Comparison of ENCODE assay signal across 10 cellular contexts in genomic region chr10:48466611-48467240, GRCh38.
DNase-seq lines count a peak whose midpoint lies in the region; ATAC-seq and TF ChIP-seq lines count a peak whose summit lies in the region.
"Had no signal": no experiment of that assay in that cellular context is flagged by ENCODE, and none has a peak within 500 bp of the region (broad histone marks: within the 10 kb centered on the region; RNA-seq: fewer than 3 reads in every experiment).

No MANE protein-coding gene starts in this region.

- H3K4me1 ChIP-seq in heart left ventricle, result peaks cover 0 to 46% (median 22%) of the 10 kb centered on the region in 12 donors
- no peaks in the 10 kb centered on the region for H3K4me1 ChIP-seq in upper lobe of right lung

- no peaks in the 10 kb centered on the region for H3K36me3 ChIP-seq in heart left ventricle
- no peaks in the 10 kb centered on the region for H3K36me3 ChIP-seq in upper lobe of right lung
- H3K36me3 ChIP-seq: esophagus squamous epithelium had no signal

- H3K9me3 ChIP-seq in heart left ventricle, result no peaks in the 10 kb centered on the region
- H3K9me3 ChIP-seq in upper lobe of right lung, result no peaks in the 10 kb centered on the region
- H3K9me3 ChIP-seq: esophagus squamous epithelium had no signal

- TF ChIP-seq POLR2A in heart left ventricle (IDR thresholded peaks at IDR 0.05), result no peak

- no peak for ATAC-seq in left cardiac atrium
- no peak for ATAC-seq in heart left ventricle
- ATAC-seq in upper lobe of right lung, result peak; percentile 7
- ATAC-seq: naive thymus-derived CD8-positive, alpha-beta T cell had no signal

- peaks cover 0 to 5% (median 0%) of the 10 kb centered on the region in 9 donors for H3K27me3 ChIP-seq in heart left ventricle
- H3K27me3 ChIP-seq in upper lobe of right lung, result peaks cover 6% of the 10 kb centered on the region

- TF ChIP-seq CTCF in heart left ventricle (IDR thresholded peaks at IDR 0.05) (no peak), choroid plexus epithelial cell (conservative IDR thresholded peaks at IDR 0.05; ENCODE audit: low read depth, low read length) (no peak), upper lobe of right lung (IDR thresholded peaks at IDR 0.05) (no peak)

- H3K27ac ChIP-seq in heart left ventricle (no peak overlapping the region), upper lobe of right lung (no peak overlapping the region)
- H3K27ac ChIP-seq: esophagus squamous epithelium had no signal

- H3K4me3 ChIP-seq in heart left ventricle (peak overlapping the region in 1 of 12 donors; percentile 35), choroid plexus epithelial cell (ENCODE audit: low read depth, low read length) (peak overlapping the region; percentile 51), upper lobe of right lung (no peak overlapping the region)

- intact Hi-C loops in left cardiac atrium (cut with DNase I) (no loop called here), heart left ventricle (cut with DNase I) (no loop called here), upper lobe of right lung (cut with DNase I) (no loop called here)

- DNase-seq in left cardiac atrium, result peak; percentile 13
- no peak for DNase-seq in heart left ventricle
- no peak for DNase-seq in choroid plexus epithelial cell (ENCODE audit: low read depth)
- DNase-seq in left kidney (ENCODE audit: low read depth, low spot score), result peak; percentile 72
- peak; percentile 47 for DNase-seq in upper lobe of right lung
- DNase-seq in NCI-H446 treated with DMSO at 0.1 percent for 48 hours (lab: John Stamatoyannopoulos, UW), result no peak
- no peak for DNase-seq in epidermal melanocyte (ENCODE audit: insufficient read length, low spot score)
- no peak for DNase-seq in SW480 (ENCODE audit: low spot score)
- DNase-seq: esophagus squamous epithelium had no signal

- 14 to 55% (median 22%) methylated on average over 6 to 43 of the region's 43 CpGs for WGBS in heart left ventricle, 4 donors

Comparison
In these comparisons a context has a peak if more than half of its experiments do, and no peak if none do; other contexts are left out.
1. DNase-seq: peak in left cardiac atrium (single experiment), left kidney (single experiment) and upper lobe of right lung (single experiment); none in heart left ventricle (0 of 5), choroid plexus epithelial cell (single experiment), NCI-H446 treated with DMSO at 0.1 percent for 48 hours (single experiment), epidermal melanocyte (single experiment) and SW480 (single experiment).